ENCODE assay signal across 8 cellular contexts in genomic region chr1:1630191-1630964, GRCh38. TPM values are rescaled to one million over a fixed set of nuclear protein-coding genes. Genes with fewer than 3 reads are reported as not detected.
DNase-seq lines count a peak whose midpoint lies in the region; ATAC-seq, FAIRE-seq and TF ChIP-seq lines count a peak whose summit lies in the region.

No MANE protein-coding gene starts in this region.

- peak overlapping the region; percentile 28; the same call in 1 of the 2 replicates for H3K4me3 ChIP-seq in H7 (ENCODE audit: insufficient read depth, low read depth, low read length)
- H3K4me3 ChIP-seq in fibroblast of pulmonary artery (replicated peaks; ENCODE audit: low read depth, low read length) = no peak overlapping the region
- H3K4me3 ChIP-seq in psoas muscle = peak overlapping the region; percentile 30
- peak overlapping the region; percentile 32 for H3K4me3 ChIP-seq in urinary bladder (ENCODE audit: low read depth, low read length)

- TF ChIP-seq CTCF in fibroblast of pulmonary artery (IDR thresholded peaks at IDR 0.05; ENCODE audit: low read length, missing control alignments) (no peak), psoas muscle (IDR thresholded peaks at IDR 0.05) (no peak)

- H3K9me3 ChIP-seq in psoas muscle = no peaks in the 10 kb centered on the region

- H3K27ac ChIP-seq in psoas muscle (peak overlapping the region; percentile 1), urinary bladder (ENCODE audit: low read depth) (peak overlapping the region; percentile 83)

- ATAC-seq in psoas muscle = peak; percentile 15 to 32 (median 22)

- no peaks in the 10 kb centered on the region for H3K36me3 ChIP-seq in H7 (replicated peaks; ENCODE audit: control insufficient read depth, insufficient read depth, low read length)
- peaks cover 4 to 35% of the 10 kb centered on the region in 2 donors for H3K36me3 ChIP-seq in psoas muscle (ENCODE audit: insufficient read depth in 1 of 2, low read depth in 1 of 2)
- no peaks in the 10 kb centered on the region for H3K36me3 ChIP-seq in urinary bladder (ENCODE audit: insufficient read depth)

- H3K4me1 ChIP-seq in psoas muscle (peaks cover 3% of the 10 kb centered on the region), urinary bladder (ENCODE audit: insufficient read depth) (no peaks in the 10 kb centered on the region)

- intact Hi-C loops in psoas muscle (cut with DNase I) = no loop called here

- WGBS in psoas muscle, 3 donors = 24 to 31% (median 27%) methylated on average over 49 to 81 of the region's 81 CpGs
- WGBS in urinary bladder = 7% methylated on average over 81 of the region's 81 CpGs

- FAIRE-seq in HTR-8/SVneo (lab: Jason Lieb, UNC) = no peak

- H3K27me3 ChIP-seq in H7 (ENCODE audit: control insufficient read depth, insufficient read depth, low read length) (peaks cover 21% of the 10 kb centered on the region), psoas muscle (ENCODE audit: insufficient read depth in 3 of 3, low read length in 2 of 3) (peaks cover 0 to 2% (median 0%) of the 10 kb centered on the region in 3 donors)

- peak; percentile 90 for DNase-seq in COR-L47 (lab: John Stamatoyannopoulos, UW)
- DNase-seq in H7 = peak; percentile 99
- peak; percentile 96 for DNase-seq in NCI-H2171 treated with DMSO at 0.1 percent for 48 hours (lab: John Stamatoyannopoulos, UW)
- peak; percentile 94 for DNase-seq in activated T-cell treated with anti-CD3 and anti-CD28 coated beads, Interleukin-2, amount 50 U/mL, for 1 hour
- peak; percentile 57 for DNase-seq in fibroblast of pulmonary artery (ENCODE audit: low read depth)
- peak; percentile 75 to 86 for DNase-seq in psoas muscle
- DNase-seq in HTR-8/SVneo (ENCODE audit: insufficient read length, low spot score) = no peak

RNA-seq across cellular contexts. Expression of gene MMP23B, which starts 1.6 kb away (rescaled TPM):
- 11.9 and 15.7 TPM in 2 replicates for total RNA-seq in H7 (2014; rRNA removed; shearing (Covaris generic))
- total RNA-seq in psoas muscle = 1 to 10 TPM in 1 of 4 donors, under 1 TPM in 2, not detected in 1; 0.32 to 1.8 (median 0.64) TPM
- under 1 TPM in 2 of 3 donors, not detected in 1; 0.25 to 0.29 TPM for polyA plus RNA-seq in psoas muscle
- total RNA-seq in urinary bladder = 45.6 TPM
- 35.7 TPM for polyA plus RNA-seq in urinary bladder

RNA-seq across cellular contexts. Expression of gene MIB2, which starts 15.1 kb away (rescaled TPM):
- 45.7 and 89.0 TPM in 2 replicates for total RNA-seq in H7 (2014; rRNA removed; shearing (Covaris generic))
- total RNA-seq in psoas muscle (100 to 1,000 TPM in 1 of 4 donors, 10 to 100 TPM in 3; 66.5 to 106 (median 75.4) TPM), urinary bladder (20.9 TPM)
- polyA plus RNA-seq in psoas muscle (10 to 100 TPM; 41.8 to 80.5 (median 78.7) TPM), urinary bladder (74.5 TPM)

RNA-seq across cellular contexts. Expression of gene CDK11B, which starts 28.4 kb away (rescaled TPM):
- 12.0 and 16.8 TPM in 2 replicates for total RNA-seq in H7 (2014; rRNA removed; shearing (Covaris generic))
- total RNA-seq in psoas muscle (10 to 100 TPM; 30.6 to 43.0 (median 36.4) TPM), urinary bladder (6.5 TPM)
- polyA plus RNA-seq in psoas muscle (10 to 100 TPM; 42.1 to 72.8 (median 55.2) TPM), urinary bladder (44.5 TPM)

RNA-seq across cellular contexts. Expression of gene FNDC10, which starts 30.4 kb away (rescaled TPM):
- 25.6 and 32.7 TPM in 2 replicates for total RNA-seq in H7 (2014; rRNA removed; shearing (Covaris generic))
- under 1 TPM in 3 of 4 donors, not detected in 1; 0.44 to 0.89 (median 0.82) TPM for total RNA-seq in psoas muscle
- under 1 TPM; 0.15 to 0.96 (median 0.34) TPM for polyA plus RNA-seq in psoas muscle
- total RNA-seq in urinary bladder = 0.58 TPM
- polyA plus RNA-seq in urinary bladder = 2.2 TPM

RNA-seq across cellular contexts. Expression of gene SSU72, which starts 55.7 kb away (rescaled TPM):
- 80.7 and 94.3 TPM in 2 replicates for total RNA-seq in H7 (2014; rRNA removed; shearing (Covaris generic))
- 100 to 1,000 TPM; 130 to 185 (median 167) TPM for total RNA-seq in psoas muscle
- polyA plus RNA-seq in psoas muscle = 100 to 1,000 TPM; 137 to 207 (median 192) TPM
- 38.5 TPM for total RNA-seq in urinary bladder
- polyA plus RNA-seq in urinary bladder = 83.5 TPM
